ENCODE assay signal across 1 cellular context in genomic region chr7:77415474-77415821, GRCh38.
TF ChIP-seq lines count a peak whose summit lies in the region.

No MANE protein-coding gene starts in this region.

TF ChIP-seq in GM12878, 131 proteins besides CTCF, POLR2A, EP300 and RAD21 (continued from another document):
- 0 out of 2 replicates have a peak, but pooled peaks have one; percentile 12 for TF ChIP-seq TARDBP (IDR thresholded peaks at IDR 0.05; ENCODE audit: borderline replicate concordance)
- no peak for TF ChIP-seq PBX3 (IDR thresholded peaks at IDR 0.05; ENCODE audit: insufficient replicate concordance, low read depth, low read length)
- no peak for TF ChIP-seq RELB (IDR thresholded peaks at IDR 0.05; ENCODE audit: low read depth)
- no peak for TF ChIP-seq BCL11A (IDR thresholded peaks at IDR 0.05; ENCODE audit: low read depth, low read length)
- TF ChIP-seq NRF1 (conservative IDR thresholded peaks at IDR 0.05; ENCODE audit: low read depth, low read length): no peak
- TF ChIP-seq PKNOX1 (IDR thresholded peaks at IDR 0.05): no peak
- TF ChIP-seq IRF3 (IDR thresholded peaks at IDR 0.05): no peak
- no peak for TF ChIP-seq ZSCAN29 (IDR thresholded peaks at IDR 0.05)
- no peak for TF ChIP-seq MEF2A (IDR thresholded peaks at IDR 0.05; ENCODE audit: insufficient read depth, low read depth, low read length)
- no peak for TF ChIP-seq MLLT1 (IDR thresholded peaks at IDR 0.05)
- TF ChIP-seq PML (IDR thresholded peaks at IDR 0.05; ENCODE audit: low read length): 0 out of 2 replicates have a peak, but pooled peaks have one; percentile 39
- no peak for TF ChIP-seq CEBPB (IDR thresholded peaks at IDR 0.05; ENCODE audit: borderline replicate concordance in 1 of 2, low read depth in 2 of 2, low read length in 2 of 2)
- TF ChIP-seq MYC (IDR thresholded peaks at IDR 0.05; ENCODE audit: insufficient read depth, insufficient read length, insufficient replicate concordance, low read length, severe bottlenecking): no peak
- TF ChIP-seq ASH2L (IDR thresholded peaks at IDR 0.05; ENCODE audit: borderline replicate concordance, low read depth): no peak
- TF ChIP-seq EZH2 (IDR thresholded peaks at IDR 0.05; ENCODE audit: borderline replicate concordance, control insufficient read depth, low read depth, low read length): no peak
- TF ChIP-seq EGR1 (IDR thresholded peaks at IDR 0.05; ENCODE audit: borderline replicate concordance in 1 of 2, low read depth in 2 of 2, low read length in 2 of 2): peak in 1 of 2 experiments; percentile 59; a peak in 1 of 3 replicates
- no peak for TF ChIP-seq LARP7 (IDR thresholded peaks at IDR 0.05)
- TF ChIP-seq NKRF (conservative IDR thresholded peaks at IDR 0.05): 0 out of 2 replicates have a peak, but pooled peaks have one; percentile 5
- 0 out of 2 replicates have a peak, but pooled peaks have one; percentile 23 for TF ChIP-seq TCF12 (IDR thresholded peaks at IDR 0.05; ENCODE audit: low read depth, low read length)
- TF ChIP-seq BRCA1 (IDR thresholded peaks at IDR 0.05; ENCODE audit: low read depth, low read length): no peak
- no peak for TF ChIP-seq CEBPZ (IDR thresholded peaks at IDR 0.05; ENCODE audit: low read depth, low read length)
- no peak for TF ChIP-seq ESRRA (IDR thresholded peaks at IDR 0.05; ENCODE audit: low read length)
- peak; percentile 29 for TF ChIP-seq RUNX3 (IDR thresholded peaks at IDR 0.05; ENCODE audit: low read length)
- TF ChIP-seq SRF (IDR thresholded peaks at IDR 0.05; ENCODE audit: low read depth in 2 of 2, low read length in 2 of 2): no peak
- TF ChIP-seq BCLAF1 (IDR thresholded peaks at IDR 0.05): no peak
- TF ChIP-seq JUND (IDR thresholded peaks at IDR 0.05; ENCODE audit: low read depth, low read length): no peak
- TF ChIP-seq ZNF384 (IDR thresholded peaks at IDR 0.05; ENCODE audit: borderline replicate concordance, low read depth, low read length): no peak
- no peak for TF ChIP-seq FOXK2 (IDR thresholded peaks at IDR 0.05)
- 0 out of 2 replicates have a peak, but pooled peaks have one; percentile 58 for TF ChIP-seq TAF1 (IDR thresholded peaks at IDR 0.05; ENCODE audit: borderline replicate concordance, low read depth, low read length)
- no peak for TF ChIP-seq ATF3 (IDR thresholded peaks at IDR 0.05; ENCODE audit: borderline replicate concordance, extremely low read depth, low read depth, low read length)
- no peak for TF ChIP-seq NFXL1 (IDR thresholded peaks at IDR 0.05; ENCODE audit: borderline replicate concordance)
- TF ChIP-seq POLR2AphosphoS5 (IDR thresholded peaks at IDR 0.05; ENCODE audit: low read length): peak; percentile 30; the same call in 1 of the 2 replicates
- TF ChIP-seq RFX5 (IDR thresholded peaks at IDR 0.05; ENCODE audit: low read depth, low read length): no peak
- peak; percentile 55; the same call in 1 of the 2 replicates for TF ChIP-seq PAX5 (IDR thresholded peaks at IDR 0.05; ENCODE audit: borderline replicate concordance, low read depth, low read length)
- no peak for TF ChIP-seq NFYA (IDR thresholded peaks at IDR 0.05; ENCODE audit: borderline replicate concordance, low read depth, low read length)
- TF ChIP-seq ZNF24 (IDR thresholded peaks at IDR 0.05): no peak
- no peak for TF ChIP-seq HDAC6 (IDR thresholded peaks at IDR 0.05; ENCODE audit: unreplicated experiment)
- TF ChIP-seq RELA (IDR thresholded peaks at IDR 0.05; ENCODE audit: borderline replicate concordance, partially characterized antibody): no peak
- TF ChIP-seq IRF5 (IDR thresholded peaks at IDR 0.05; ENCODE audit: borderline replicate concordance): no peak
- TF ChIP-seq DPF2 (IDR thresholded peaks at IDR 0.05): 0 out of 2 replicates have a peak, but pooled peaks have one; percentile 33
